In genomic region chr9:98887918-98888510, GRCh38 we compare ENCODE assay signal across 13 cellular contexts. TPM values are rescaled to one million over a fixed set of nuclear protein-coding genes. Genes with fewer than 3 reads are reported as not detected.
DNase-seq lines count a peak whose midpoint lies in the region; ATAC-seq and TF ChIP-seq lines count a peak whose summit lies in the region.
"Had no signal": no experiment of that assay in that cellular context is flagged by ENCODE, and none has a peak within 500 bp of the region (broad histone marks: within the 10 kb centered on the region; RNA-seq: fewer than 3 reads in every experiment).

No MANE protein-coding gene starts in this region.

- DNase-seq in COLO668 (lab: John Stamatoyannopoulos, UW; ENCODE audit: unreplicated experiment) (peak; percentile 73), HT-29 (ENCODE audit: low spot score) (peak; percentile 13), NCI-H774 (lab: John Stamatoyannopoulos, UW) (peak; percentile 9), fibroblast of pulmonary artery (ENCODE audit: low read depth) (peak; percentile 33), Ammon's horn (ENCODE audit: low spot score) (no peak)
- no peak for DNase-seq in stimulated activated naive CD4-positive, alpha-beta T cell treated with Interleukin-2 at 50 U/mL for 16 hours (lab: John Stamatoyannopoulos, UW)
- DNase-seq: C1 segment of cervical spinal cord, dorsolateral prefrontal cortex, naive B cell, NCI-H2029, SHP77 had no signal

- no peak overlapping the region for H3K4me3 ChIP-seq in fibroblast of pulmonary artery (replicated peaks; ENCODE audit: low read depth, low read length)
- H3K4me3 ChIP-seq: dorsolateral prefrontal cortex had no signal

- ATAC-seq in GM21529 (IDR thresholded peaks at IDR 0.05; ENCODE audit: unreplicated experiment), result no peak
- no peak for ATAC-seq in GM21447 (IDR thresholded peaks at IDR 0.05; ENCODE audit: unreplicated experiment)

- no peak for TF ChIP-seq CTCF in fibroblast of pulmonary artery (IDR thresholded peaks at IDR 0.05; ENCODE audit: low read length, missing control alignments)

RNA-seq across cellular contexts. Expression of gene COL15A1, which starts 55.7 kb away (rescaled TPM):
- total RNA-seq in HT-29 (2014; rRNA removed; shearing (Covaris generic)), result not detected in 2 replicates

Comparison
In these comparisons a context has a peak if more than half of its experiments do, and no peak if none do; other contexts are left out.
1. DNase-seq: peak in COLO668 (single experiment), HT-29 (single experiment), NCI-H774 (single experiment) and fibroblast of pulmonary artery (single experiment); none in stimulated activated naive CD4-positive, alpha-beta T cell treated with Interleukin-2 at 50 U/mL for 16 hours (single experiment) and Ammon's horn (single experiment).